ENCODE assay signal across 1 cellular context in the genomic region with DNA sequence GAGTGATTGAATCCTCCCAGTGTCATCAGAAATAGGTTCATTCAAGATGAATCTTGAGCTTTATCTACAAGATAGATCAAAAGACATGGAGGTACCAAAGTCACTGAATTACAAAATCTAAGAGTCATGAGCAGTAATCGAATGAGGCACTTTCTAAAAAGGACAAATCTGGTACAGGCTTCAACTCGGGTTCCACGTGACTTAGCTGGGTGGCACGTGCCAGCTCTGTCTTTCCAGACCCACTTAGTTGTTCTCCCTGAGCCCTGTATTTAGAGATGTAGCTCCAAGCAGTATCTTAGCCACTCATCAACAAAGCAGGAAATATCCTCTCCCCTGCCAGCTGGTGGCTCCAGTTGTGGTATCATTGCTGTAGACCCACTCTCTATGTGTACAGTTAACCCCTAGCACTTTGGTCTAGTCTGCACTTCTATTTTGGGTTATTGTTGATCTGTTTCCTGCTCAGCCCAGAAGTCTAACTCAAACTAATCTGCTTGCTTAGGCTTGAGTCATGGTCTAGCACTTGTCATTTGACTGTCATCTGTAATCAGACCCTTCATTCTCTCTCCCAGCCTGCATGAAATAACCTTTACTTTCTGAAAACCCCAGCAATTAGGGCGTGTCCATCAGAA.
TF ChIP-seq lines count a peak whose summit lies in the region.

No MANE protein-coding gene starts in this region.

TF ChIP-seq in HepG2, 621 proteins besides CTCF, POLR2A, EP300 and RAD21:
- TF ChIP-seq, protein P1, sequence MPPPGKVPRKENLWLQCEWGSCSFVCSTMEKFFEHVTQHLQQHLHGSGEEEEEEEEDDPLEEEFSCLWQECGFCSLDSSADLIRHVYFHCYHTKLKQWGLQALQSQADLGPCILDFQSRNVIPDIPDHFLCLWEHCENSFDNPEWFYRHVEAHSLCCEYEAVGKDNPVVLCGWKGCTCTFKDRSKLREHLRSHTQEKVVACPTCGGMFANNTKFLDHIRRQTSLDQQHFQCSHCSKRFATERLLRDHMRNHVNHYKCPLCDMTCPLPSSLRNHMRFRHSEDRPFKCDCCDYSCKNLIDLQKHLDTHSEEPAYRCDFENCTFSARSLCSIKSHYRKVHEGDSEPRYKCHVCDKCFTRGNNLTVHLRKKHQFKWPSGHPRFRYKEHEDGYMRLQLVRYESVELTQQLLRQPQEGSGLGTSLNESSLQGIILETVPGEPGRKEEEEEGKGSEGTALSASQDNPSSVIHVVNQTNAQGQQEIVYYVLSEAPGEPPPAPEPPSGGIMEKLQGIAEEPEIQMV (CRISPR knock-in tag; IDR thresholded peaks at IDR 0.05; ENCODE audit: low read depth), result no peak
- TF ChIP-seq RBM22 (optimal IDR thresholded peaks at IDR 0.05; ENCODE audit: low read length), result no peak
- TF ChIP-seq, protein P2, sequence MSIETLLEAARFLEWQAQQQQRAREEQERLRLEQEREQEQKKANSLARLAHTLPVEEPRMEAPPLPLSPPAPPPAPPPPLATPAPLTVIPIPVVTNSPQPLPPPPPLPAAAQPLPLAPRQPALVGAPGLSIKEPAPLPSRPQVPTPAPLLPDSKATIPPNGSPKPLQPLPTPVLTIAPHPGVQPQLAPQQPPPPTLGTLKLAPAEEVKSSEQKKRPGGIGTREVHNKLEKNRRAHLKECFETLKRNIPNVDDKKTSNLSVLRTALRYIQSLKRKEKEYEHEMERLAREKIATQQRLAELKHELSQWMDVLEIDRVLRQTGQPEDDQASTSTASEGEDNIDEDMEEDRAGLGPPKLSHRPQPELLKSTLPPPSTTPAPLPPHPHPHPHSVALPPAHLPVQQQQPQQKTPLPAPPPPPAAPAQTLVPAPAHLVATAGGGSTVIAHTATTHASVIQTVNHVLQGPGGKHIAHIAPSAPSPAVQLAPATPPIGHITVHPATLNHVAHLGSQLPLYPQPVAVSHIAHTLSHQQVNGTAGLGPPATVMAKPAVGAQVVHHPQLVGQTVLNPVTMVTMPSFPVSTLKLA (IDR thresholded peaks at IDR 0.05), result peak; percentile 96
